8 cellular contexts compared by ENCODE assay signal in the genomic region with DNA sequence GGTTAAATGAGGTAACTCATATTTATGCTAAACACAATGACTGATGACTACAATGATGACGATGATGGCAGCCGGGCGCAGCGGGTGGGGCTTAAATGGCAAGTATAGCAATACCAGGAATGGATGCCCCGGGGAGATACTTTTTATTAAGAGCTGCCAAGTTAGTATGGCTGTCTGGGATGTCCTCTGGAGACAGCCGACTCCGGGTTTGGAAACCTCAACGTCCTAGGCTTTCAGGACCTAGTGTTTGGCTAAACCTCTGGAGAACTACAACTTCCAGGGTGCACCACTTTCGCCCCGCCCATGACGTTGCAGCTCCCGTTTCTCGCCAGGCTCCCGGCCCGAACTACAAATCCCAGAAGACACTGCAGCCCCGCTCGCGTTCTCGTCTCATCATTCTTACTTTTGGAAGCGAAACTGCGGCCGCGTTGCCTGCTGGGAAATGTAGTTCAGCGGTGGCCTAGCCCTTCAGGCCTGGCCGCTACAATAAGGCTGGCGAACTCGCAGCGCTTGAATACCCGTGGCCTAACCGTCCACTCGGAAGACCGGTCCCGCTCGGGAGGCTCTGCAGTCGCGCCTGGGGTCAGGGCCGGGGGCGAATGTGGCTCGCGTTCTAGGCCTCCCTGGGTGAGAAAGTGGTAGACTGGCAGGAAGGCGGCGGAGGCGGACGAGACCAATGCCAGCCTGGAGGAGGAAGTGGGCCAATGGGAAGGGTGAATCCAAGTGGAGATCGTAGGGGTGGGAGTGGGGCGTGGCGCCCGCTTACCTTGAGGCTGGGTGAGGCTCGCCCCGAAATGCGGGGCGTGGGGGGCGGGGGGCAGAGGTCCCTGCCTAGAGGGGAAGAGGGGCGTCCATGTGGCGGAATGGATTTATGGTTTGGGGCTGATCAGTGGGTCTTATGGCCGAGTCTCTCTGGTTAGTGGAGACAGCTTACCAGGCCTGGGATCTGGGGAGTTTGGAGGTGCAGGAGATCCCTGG. TPM values are rescaled to one million over a fixed set of nuclear protein-coding genes. Genes with fewer than 3 reads are reported as not detected.
DNase-seq lines count a peak whose midpoint lies in the region; ATAC-seq and TF ChIP-seq lines count a peak whose summit lies in the region.

A gene (plus strand): TSS at position 463 of the 978 bp plus-strand sequence. CDS start 2,221 bp downstream, outside the sequence.

- no peak for TF ChIP-seq RAD21 in Ishikawa (IDR thresholded peaks at IDR 0.05; ENCODE audit: low read depth)

- intact Hi-C loops in PC-3 (cut with micrococcal nuclease) (loop anchor here (1.0 to 5.0 kb wide), 2 partner anchors 86 to 255 kb away; a partner anchor contains a TSS), mucosa of descending colon (cut with DNase I, micrococcal nuclease) (no loop called here)

- no peaks in the 10 kb centered on the region for H3K27me3 ChIP-seq in PC-3 (ENCODE audit: low read length)

- TF ChIP-seq CTCF in PC-3 (conservative IDR thresholded peaks at IDR 0.05; ENCODE audit: low read depth, low read length), result no peak
- TF ChIP-seq CTCF in mucosa of descending colon (IDR thresholded peaks at IDR 0.05), result peak; percentile 12

- H4K20me1 ChIP-seq in PC-3 (ENCODE audit: low read length), result no peaks in the 10 kb centered on the region

- BruUV-seq in PC-3 (replicated peaks; lab: Mats Ljungman, UMichigan), result TSS peak; percentile 51

- peak within 1 kb of the TSS; percentile 85 for H3K9ac ChIP-seq in PC-3 (ENCODE audit: low read length)

- H3K4me1 ChIP-seq in PC-3 (ENCODE audit: insufficient read depth, low read length) (no peaks in the 10 kb centered on the region; the same call in 1 of the 2 replicates), mucosa of descending colon (ENCODE audit: low read depth) (no peaks in the 10 kb centered on the region)

- peak within 1 kb of the TSS; percentile 41 for H3K27ac ChIP-seq in PC-3 (ENCODE audit: low read length)
- peak within 1 kb of the TSS; percentile 65 for H3K27ac ChIP-seq in epithelial cell of prostate

- peak; percentile 93 for ATAC-seq in GM21576 (IDR thresholded peaks at IDR 0.05; ENCODE audit: unreplicated experiment)
- peak; percentile 92 for ATAC-seq in PC-3
- ATAC-seq in mucosa of descending colon, result peak; percentile 98

- CTCF ChIA-PET in PC-3 (lab: Charles Lee), result interaction anchor here (0.6 kb wide), 1 partner anchor 302 kb away, joined by 3 read pairs; no protein-coding TSS in a partner anchor

- peak within 1 kb of the TSS; percentile 86 for H3K4me2 ChIP-seq in PC-3 (ENCODE audit: low read length)

- H2AFZ ChIP-seq in PC-3 (ENCODE audit: low read length), result peak within 1 kb of the TSS; percentile 95

- H3K79me2 ChIP-seq in PC-3 (ENCODE audit: low read length), result peaks cover 6% of the 10 kb centered on the region; the same call in 1 of the 2 replicates

- H3K9me2 ChIP-seq in PC-3 (replicated peaks; ENCODE audit: low read length), result no peaks in the 10 kb centered on the region

- TF ChIP-seq EP300 in Ishikawa (IDR thresholded peaks at IDR 0.05; ENCODE audit: borderline replicate concordance), result no peak; the same call in 1 of the 2 replicates

- H3K4me3 ChIP-seq in PC-3 (ENCODE audit: low read length) (peak within 1 kb of the TSS; percentile 89), mucosa of descending colon (peak within 1 kb of the TSS; percentile 58)

- DNase-seq in DMS114 treated with DMSO at 0.1 percent for 48 hours (lab: John Stamatoyannopoulos, UW; ENCODE audit: unreplicated experiment) (peak; percentile 98), PC-3 (peak; percentile 98), activated T-cell treated with anti-CD3 and anti-CD28 coated beads for 48 hours (ENCODE audit: low read depth) (peak; percentile 96), epithelial cell of prostate (ENCODE audit: low read depth, low spot score) (peak; percentile 84), mucosa of descending colon (peak; percentile 99 to 100 (median 100))
- peak; percentile 98 for DNase-seq in stimulated activated CD8-positive, alpha-beta memory T cell treated with anti-CD3 and anti-CD28 coated beads, Interleukin-4, amount 100 ng/mL, for 24 hours (ENCODE audit: low read depth)

- POLR2A ChIA-PET in PC-3 (lab: Charles Lee; ENCODE audit: unreplicated experiment), result interaction anchor here (0.7 kb wide), 1 partner anchor 86 kb away, joined by 6 read pairs; a partner anchor contains a TSS

- H3F3A ChIP-seq in PC-3 (ENCODE audit: low read length, unreplicated experiment), result no peaks in the 10 kb centered on the region

- H3K9me3 ChIP-seq in PC-3 (ENCODE audit: low read length), result no peaks in the 10 kb centered on the region
- H3K9me3 ChIP-seq in mucosa of descending colon, result no peaks in the 10 kb centered on the region

- peaks cover 2% of the 10 kb centered on the region; the same call in 1 of the 2 replicates for H3K36me3 ChIP-seq in PC-3 (ENCODE audit: low read depth, low read length)
- peaks cover 5% of the 10 kb centered on the region for H3K36me3 ChIP-seq in mucosa of descending colon (ENCODE audit: low read depth)

TF ChIP-seq in Ishikawa, 13 proteins besides CTCF, POLR2A, EP300 and RAD21:
- TF ChIP-seq, protein P1, sequence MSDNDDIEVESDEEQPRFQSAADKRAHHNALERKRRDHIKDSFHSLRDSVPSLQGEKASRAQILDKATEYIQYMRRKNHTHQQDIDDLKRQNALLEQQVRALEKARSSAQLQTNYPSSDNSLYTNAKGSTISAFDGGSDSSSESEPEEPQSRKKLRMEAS (IDR thresholded peaks at IDR 0.05), result peak; percentile 65
- TF ChIP-seq YY1 (IDR thresholded peaks at IDR 0.05; ENCODE audit: low read depth) (0 out of 2 replicates have a peak, but pooled peaks have one; percentile 18), CEBPB (IDR thresholded peaks at IDR 0.05) (no peak), ZBTB7A (IDR thresholded peaks at IDR 0.05; ENCODE audit: low read depth) (no peak), NFIC (IDR thresholded peaks at IDR 0.05) (no peak), CREB1 (IDR thresholded peaks at IDR 0.05; ENCODE audit: low read depth) (peak; percentile 84), TCF12 (IDR thresholded peaks at IDR 0.05; ENCODE audit: low read depth) (0 out of 2 replicates have a peak, but pooled peaks have one; percentile 39), TEAD4 (IDR thresholded peaks at IDR 0.05) (no peak), EGR1 (IDR thresholded peaks at IDR 0.05) (no peak), TAF1 (IDR thresholded peaks at IDR 0.05; ENCODE audit: low read depth) (0 out of 2 replicates have a peak, but pooled peaks have one; percentile 37), FOXM1 (IDR thresholded peaks at IDR 0.05; ENCODE audit: borderline replicate concordance, low read depth) (no peak)
- TF ChIP-seq, protein P2, sequence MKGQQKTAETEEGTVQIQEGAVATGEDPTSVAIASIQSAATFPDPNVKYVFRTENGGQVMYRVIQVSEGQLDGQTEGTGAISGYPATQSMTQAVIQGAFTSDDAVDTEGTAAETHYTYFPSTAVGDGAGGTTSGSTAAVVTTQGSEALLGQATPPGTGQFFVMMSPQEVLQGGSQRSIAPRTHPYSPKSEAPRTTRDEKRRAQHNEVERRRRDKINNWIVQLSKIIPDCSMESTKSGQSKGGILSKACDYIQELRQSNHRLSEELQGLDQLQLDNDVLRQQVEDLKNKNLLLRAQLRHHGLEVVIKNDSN (IDR thresholded peaks at IDR 0.05), result no peak
- TF ChIP-seq, protein P3, sequence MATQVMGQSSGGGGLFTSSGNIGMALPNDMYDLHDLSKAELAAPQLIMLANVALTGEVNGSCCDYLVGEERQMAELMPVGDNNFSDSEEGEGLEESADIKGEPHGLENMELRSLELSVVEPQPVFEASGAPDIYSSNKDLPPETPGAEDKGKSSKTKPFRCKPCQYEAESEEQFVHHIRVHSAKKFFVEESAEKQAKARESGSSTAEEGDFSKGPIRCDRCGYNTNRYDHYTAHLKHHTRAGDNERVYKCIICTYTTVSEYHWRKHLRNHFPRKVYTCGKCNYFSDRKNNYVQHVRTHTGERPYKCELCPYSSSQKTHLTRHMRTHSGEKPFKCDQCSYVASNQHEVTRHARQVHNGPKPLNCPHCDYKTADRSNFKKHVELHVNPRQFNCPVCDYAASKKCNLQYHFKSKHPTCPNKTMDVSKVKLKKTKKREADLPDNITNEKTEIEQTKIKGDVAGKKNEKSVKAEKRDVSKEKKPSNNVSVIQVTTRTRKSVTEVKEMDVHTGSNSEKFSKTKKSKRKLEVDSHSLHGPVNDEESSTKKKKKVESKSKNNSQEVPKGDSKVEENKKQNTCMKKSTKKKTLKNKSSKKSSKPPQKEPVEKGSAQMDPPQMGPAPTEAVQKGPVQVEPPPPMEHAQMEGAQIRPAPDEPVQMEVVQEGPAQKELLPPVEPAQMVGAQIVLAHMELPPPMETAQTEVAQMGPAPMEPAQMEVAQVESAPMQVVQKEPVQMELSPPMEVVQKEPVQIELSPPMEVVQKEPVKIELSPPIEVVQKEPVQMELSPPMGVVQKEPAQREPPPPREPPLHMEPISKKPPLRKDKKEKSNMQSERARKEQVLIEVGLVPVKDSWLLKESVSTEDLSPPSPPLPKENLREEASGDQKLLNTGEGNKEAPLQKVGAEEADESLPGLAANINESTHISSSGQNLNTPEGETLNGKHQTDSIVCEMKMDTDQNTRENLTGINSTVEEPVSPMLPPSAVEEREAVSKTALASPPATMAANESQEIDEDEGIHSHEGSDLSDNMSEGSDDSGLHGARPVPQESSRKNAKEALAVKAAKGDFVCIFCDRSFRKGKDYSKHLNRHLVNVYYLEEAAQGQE (IDR thresholded peaks at IDR 0.05; ENCODE audit: low read depth), result no peak

RNA-seq across cellular contexts. Expression of the gene that starts here (rescaled TPM):
- total RNA-seq in PC-3 (2014; rRNA removed) (8.3 and 17.2 TPM in 2 replicates), mucosa of descending colon (10 to 100 TPM; 16.4 to 20.0 (median 17.8) TPM)

Comparison
In these comparisons a context has a peak if more than half of its experiments do, and no peak if none do; other contexts are left out.
1. Peak in every context shown above with its lines: DNase-seq, ATAC-seq, H3K4me3 ChIP-seq and H3K27ac ChIP-seq.